ENCODE assay signal across 15 cellular contexts in the genomic region with DNA sequence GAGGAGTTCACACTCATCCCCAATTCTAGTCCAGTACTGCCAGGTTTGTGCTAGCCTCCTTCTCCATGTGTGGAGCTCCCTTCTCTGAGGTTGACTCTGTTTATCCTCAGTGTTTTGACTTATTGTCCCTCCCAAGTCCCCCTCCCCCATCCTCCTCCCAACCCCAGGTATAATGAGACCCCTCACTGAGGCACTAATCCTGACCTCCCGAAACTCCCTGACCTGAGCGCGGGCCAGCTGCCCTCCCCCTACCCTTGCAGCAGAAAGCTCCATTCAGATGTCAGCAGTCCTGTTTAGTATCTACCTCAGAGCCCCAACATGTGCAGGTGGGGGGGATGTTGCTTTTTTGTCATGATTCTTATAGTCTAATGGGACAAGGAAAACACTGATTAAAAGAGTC.
DNase-seq lines count a peak whose midpoint lies in the region; ATAC-seq lines count a peak whose summit lies in the region.
"Had no signal": no experiment of that assay in that cellular context is flagged by ENCODE, and none has a peak within 500 bp of the region (broad histone marks: within the 10 kb centered on the region; RNA-seq: fewer than 3 reads in every experiment).

No MANE protein-coding gene starts in this region.

- H3K9me3 Mint-ChIP-seq in activated T-helper 17 cell treated with anti-CD3 and anti-CD28 coated beads, Interleukin-2, amount 50 U/mL, for 72 hours, result no peaks in the 10 kb centered on the region
- no peaks in the 10 kb centered on the region for H3K9me3 Mint-ChIP-seq in stimulated activated naive B cell treated with anti-CD40 and anti-IgM and Interleukin-4, amounts not matched to agents 10 μg/mL and 1 μg/mL and 100 μg/mL, for 72 hours

- H3K36me3 ChIP-seq in H7 (replicated peaks; ENCODE audit: control insufficient read depth, insufficient read depth, low read length), result peaks cover 6% of the 10 kb centered on the region

- no peak for ATAC-seq in activated T-helper 17 cell treated with anti-CD3 and anti-CD28 coated beads, Interleukin-2, amount 50 U/mL, for 72 hours (replicated peaks)
- ATAC-seq in stimulated activated naive B cell treated with anti-CD40 and anti-IgM and Interleukin-4, amounts not matched to agents 10 μg/mL and 1 μg/mL and 100 μg/mL, for 72 hours (replicated peaks), result no peak
- ATAC-seq in HG02763 (IDR thresholded peaks at IDR 0.05; ENCODE audit: unreplicated experiment), result no peak

- H3K27me3 Mint-ChIP-seq in activated T-helper 17 cell treated with anti-CD3 and anti-CD28 coated beads, Interleukin-2, amount 50 U/mL, for 72 hours, result no peaks in the 10 kb centered on the region
- H3K27me3 Mint-ChIP-seq in stimulated activated naive B cell treated with anti-CD40 and anti-IgM and Interleukin-4, amounts not matched to agents 10 μg/mL and 1 μg/mL and 100 μg/mL, for 72 hours, result no peaks in the 10 kb centered on the region

- H3K27ac Mint-ChIP-seq in activated T-helper 17 cell treated with anti-CD3 and anti-CD28 coated beads, Interleukin-2, amount 50 U/mL, for 72 hours, result peak overlapping the region; percentile 82
- H3K27ac Mint-ChIP-seq in stimulated activated naive B cell treated with anti-CD40 and anti-IgM and Interleukin-4, amounts not matched to agents 10 μg/mL and 1 μg/mL and 100 μg/mL, for 72 hours, result peak overlapping the region; percentile 20

- DNase-seq in H7 (peak; percentile 77), iPS-NIHi11 (ENCODE audit: low spot score) (peak; percentile 54), NCI-H1694 (lab: John Stamatoyannopoulos, UW) (no peak), GF-D8 (lab: John Stamatoyannopoulos, UW) (no peak)
- no peak for DNase-seq in stimulated activated naive B cell treated with anti-CD40 and anti-IgM and Interleukin-4, amounts not matched to agents 10 μg/mL and 1 μg/mL and 100 μg/mL, for 72 hours
- DNase-seq: IMR-90, Karpas-422, MG63, NCI-H1092 treated with DMSO at 0.1 percent for 48 hours, NCI-H2107, NCI-H2227 treated with DMSO at 0.1 percent for 48 hours, NCI-H524 treated with DMSO at 0.1 percent for 48 hours had no signal

- no peaks in the 10 kb centered on the region for H3K27me3 ChIP-seq in H7 (ENCODE audit: control insufficient read depth, insufficient read depth, low read length)
- H3K27me3 ChIP-seq: MG63, SJSA1 had no signal

- peaks cover 9% of the 10 kb centered on the region for H3K4me1 Mint-ChIP-seq in activated T-helper 17 cell treated with anti-CD3 and anti-CD28 coated beads, Interleukin-2, amount 50 U/mL, for 72 hours
- H3K4me1 Mint-ChIP-seq in stimulated activated naive B cell treated with anti-CD40 and anti-IgM and Interleukin-4, amounts not matched to agents 10 μg/mL and 1 μg/mL and 100 μg/mL, for 72 hours, result peaks cover 7 to 19% of the 10 kb centered on the region in 2 donors

- H3K4me3 ChIP-seq in H7 (ENCODE audit: insufficient read depth, low read depth, low read length), result no peak overlapping the region
- H3K4me3 ChIP-seq: MG63, SJSA1 had no signal

- H3K36me3 Mint-ChIP-seq in activated T-helper 17 cell treated with anti-CD3 and anti-CD28 coated beads, Interleukin-2, amount 50 U/mL, for 72 hours (ENCODE audit: low read depth), result peaks cover 93% of the 10 kb centered on the region
- H3K36me3 Mint-ChIP-seq in stimulated activated naive B cell treated with anti-CD40 and anti-IgM and Interleukin-4, amounts not matched to agents 10 μg/mL and 1 μg/mL and 100 μg/mL, for 72 hours, result peaks cover 41 to 68% of the 10 kb centered on the region in 2 donors

- no peak overlapping the region for H3K4me3 Mint-ChIP-seq in activated T-helper 17 cell treated with anti-CD3 and anti-CD28 coated beads, Interleukin-2, amount 50 U/mL, for 72 hours
- H3K4me3 Mint-ChIP-seq in stimulated activated naive B cell treated with anti-CD40 and anti-IgM and Interleukin-4, amounts not matched to agents 10 μg/mL and 1 μg/mL and 100 μg/mL, for 72 hours, result no peak overlapping the region

Comparison
In these comparisons a context has a peak if more than half of its experiments do, and no peak if none do; other contexts are left out.
1. DNase-seq: peak in H7 (single experiment) and iPS-NIHi11 (single experiment); none in stimulated activated naive B cell treated with anti-CD40 and anti-IgM and Interleukin-4, amounts not matched to agents 10 μg/mL and 1 μg/mL and 100 μg/mL, for 72 hours (single experiment), NCI-H1694 (single experiment) and GF-D8 (single experiment).